ENCODE assay signal across 1 cellular context in the genomic region with DNA sequence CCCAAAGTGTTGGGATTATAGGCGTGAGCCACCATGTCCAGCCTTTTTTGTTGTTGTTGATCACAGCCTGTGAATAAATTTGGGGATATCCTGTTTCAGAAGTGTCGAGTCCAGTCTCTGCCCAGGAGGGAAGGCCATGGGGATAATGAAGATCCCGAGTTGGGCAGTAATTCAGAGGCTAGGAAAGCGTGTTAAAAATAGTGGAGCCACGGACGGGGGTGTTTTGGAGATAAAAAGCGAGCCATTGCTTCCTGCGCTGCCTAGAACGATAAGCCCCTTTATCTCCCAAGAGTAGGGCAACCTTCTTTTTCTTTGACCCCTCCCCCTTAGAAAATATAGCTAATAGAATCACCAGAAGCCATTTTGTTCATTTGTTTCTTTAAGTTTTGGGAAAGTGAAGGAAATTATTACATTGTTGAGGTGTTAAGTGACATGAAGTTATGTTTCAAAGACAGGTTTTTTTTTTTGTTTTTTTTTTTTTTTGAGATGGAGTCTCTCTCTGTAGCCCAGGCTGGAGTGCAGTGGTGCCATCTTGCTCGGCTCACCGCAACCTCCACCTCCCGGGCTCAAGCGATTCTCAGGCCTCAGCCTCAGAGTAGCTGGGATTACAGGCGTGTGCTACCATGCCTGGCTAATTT.
A peak's percentile ranks its signal among the peaks of the same experiment; 100 is the strongest.
TF ChIP-seq lines count a peak whose summit lies in the region.

No MANE protein-coding gene starts in this region.

TF ChIP-seq in K562, 482 proteins besides CTCF, POLR2A, EP300 and RAD21 (continued from another document and continues in another):
- TF ChIP-seq ZNF12 (CRISPR knock-in tag; IDR thresholded peaks at IDR 0.05) (no peak), ATF4 (CRISPR knock-in tag; IDR thresholded peaks at IDR 0.05) (peak; percentile 51), ZNF121 (CRISPR knock-in tag; conservative IDR thresholded peaks at IDR 0.05) (no peak), GABPA (tag; conservative IDR thresholded peaks at IDR 0.05; ENCODE audit: low read depth) (no peak; the same call in 1 of the 2 replicates), FOXJ3 (CRISPR knock-in tag; IDR thresholded peaks at IDR 0.05) (no peak), PPARD (CRISPR knock-in tag; IDR thresholded peaks at IDR 0.05) (no peak), CHAMP1 (IDR thresholded peaks at IDR 0.05) (0 out of 2 replicates have a peak, but pooled peaks have one; percentile 9), SMAD4 (CRISPR knock-in tag; conservative IDR thresholded peaks at IDR 0.05) (peak; percentile 77), SPI1 (IDR thresholded peaks at IDR 0.05; ENCODE audit: borderline replicate concordance, low read depth, low read length) (no peak), ZSCAN32 (CRISPR knock-in tag; IDR thresholded peaks at IDR 0.05) (no peak), ZBTB49 (CRISPR knock-in tag; IDR thresholded peaks at IDR 0.05; ENCODE audit: borderline replicate concordance) (no peak), LCOR (CRISPR knock-in tag; IDR thresholded peaks at IDR 0.05) (peak; percentile 70; the same call in 1 of the 2 replicates), RBBP5 (IDR thresholded peaks at IDR 0.05; ENCODE audit: borderline replicate concordance, insufficient read depth, low read length, poor library complexity, severe bottlenecking) (peak; percentile 60), NELFE (IDR thresholded peaks at IDR 0.05; ENCODE audit: insufficient read depth, insufficient read length) (no peak), PHB2 (IDR thresholded peaks at IDR 0.05; ENCODE audit: low read depth) (0 out of 2 replicates have a peak, but pooled peaks have one; percentile 11), RUNX1 (IDR thresholded peaks at IDR 0.05; ENCODE audit: low read depth) (no peak), ZNF311 (CRISPR knock-in tag; IDR thresholded peaks at IDR 0.05) (peak; percentile 37; the same call in 1 of the 2 replicates), EP400 (IDR thresholded peaks at IDR 0.05) (peak; percentile 37; the same call in 1 of the 2 replicates), RFX7 (CRISPR knock-in tag; IDR thresholded peaks at IDR 0.05) (no peak), ZNF586 (CRISPR knock-in tag; conservative IDR thresholded peaks at IDR 0.05) (no peak), KDM2B (CRISPR knock-in tag; IDR thresholded peaks at IDR 0.05) (no peak), KLF10 (CRISPR knock-in tag; IDR thresholded peaks at IDR 0.05) (no peak), BRCA1 (IDR thresholded peaks at IDR 0.05) (no peak), BRCA1 (CRISPR knock-in tag; IDR thresholded peaks at IDR 0.05) (no peak), KLF16 (IDR thresholded peaks at IDR 0.05) (peak; percentile 78), THRA (IDR thresholded peaks at IDR 0.05) (no peak), CSDE1 (IDR thresholded peaks at IDR 0.05) (no peak; a peak in 1 of 4 replicates), NR2C1 (IDR thresholded peaks at IDR 0.05) (no peak), NR2C1 (tag; IDR thresholded peaks at IDR 0.05) (peak; percentile 39; the same call in 1 of the 2 replicates)
- TF ChIP-seq, protein P1, sequence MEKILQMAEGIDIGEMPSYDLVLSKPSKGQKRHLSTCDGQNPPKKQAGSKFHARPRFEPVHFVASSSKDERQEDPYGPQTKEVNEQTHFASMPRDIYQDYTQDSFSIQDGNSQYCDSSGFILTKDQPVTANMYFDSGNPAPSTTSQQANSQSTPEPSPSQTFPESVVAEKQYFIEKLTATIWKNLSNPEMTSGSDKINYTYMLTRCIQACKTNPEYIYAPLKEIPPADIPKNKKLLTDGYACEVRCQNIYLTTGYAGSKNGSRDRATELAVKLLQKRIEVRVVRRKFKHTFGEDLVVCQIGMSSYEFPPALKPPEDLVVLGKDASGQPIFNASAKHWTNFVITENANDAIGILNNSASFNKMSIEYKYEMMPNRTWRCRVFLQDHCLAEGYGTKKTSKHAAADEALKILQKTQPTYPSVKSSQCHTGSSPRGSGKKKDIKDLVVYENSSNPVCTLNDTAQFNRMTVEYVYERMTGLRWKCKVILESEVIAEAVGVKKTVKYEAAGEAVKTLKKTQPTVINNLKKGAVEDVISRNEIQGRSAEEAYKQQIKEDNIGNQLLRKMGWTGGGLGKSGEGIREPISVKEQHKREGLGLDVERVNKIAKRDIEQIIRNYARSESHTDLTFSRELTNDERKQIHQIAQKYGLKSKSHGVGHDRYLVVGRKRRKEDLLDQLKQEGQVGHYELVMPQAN (IDR thresholded peaks at IDR 0.05; ENCODE audit: borderline replicate concordance) = no peak
- TF ChIP-seq, protein P2, sequence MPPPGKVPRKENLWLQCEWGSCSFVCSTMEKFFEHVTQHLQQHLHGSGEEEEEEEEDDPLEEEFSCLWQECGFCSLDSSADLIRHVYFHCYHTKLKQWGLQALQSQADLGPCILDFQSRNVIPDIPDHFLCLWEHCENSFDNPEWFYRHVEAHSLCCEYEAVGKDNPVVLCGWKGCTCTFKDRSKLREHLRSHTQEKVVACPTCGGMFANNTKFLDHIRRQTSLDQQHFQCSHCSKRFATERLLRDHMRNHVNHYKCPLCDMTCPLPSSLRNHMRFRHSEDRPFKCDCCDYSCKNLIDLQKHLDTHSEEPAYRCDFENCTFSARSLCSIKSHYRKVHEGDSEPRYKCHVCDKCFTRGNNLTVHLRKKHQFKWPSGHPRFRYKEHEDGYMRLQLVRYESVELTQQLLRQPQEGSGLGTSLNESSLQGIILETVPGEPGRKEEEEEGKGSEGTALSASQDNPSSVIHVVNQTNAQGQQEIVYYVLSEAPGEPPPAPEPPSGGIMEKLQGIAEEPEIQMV (tag; conservative IDR thresholded peaks at IDR 0.05; ENCODE audit: low read depth) = no peak
- TF ChIP-seq, protein P3, sequence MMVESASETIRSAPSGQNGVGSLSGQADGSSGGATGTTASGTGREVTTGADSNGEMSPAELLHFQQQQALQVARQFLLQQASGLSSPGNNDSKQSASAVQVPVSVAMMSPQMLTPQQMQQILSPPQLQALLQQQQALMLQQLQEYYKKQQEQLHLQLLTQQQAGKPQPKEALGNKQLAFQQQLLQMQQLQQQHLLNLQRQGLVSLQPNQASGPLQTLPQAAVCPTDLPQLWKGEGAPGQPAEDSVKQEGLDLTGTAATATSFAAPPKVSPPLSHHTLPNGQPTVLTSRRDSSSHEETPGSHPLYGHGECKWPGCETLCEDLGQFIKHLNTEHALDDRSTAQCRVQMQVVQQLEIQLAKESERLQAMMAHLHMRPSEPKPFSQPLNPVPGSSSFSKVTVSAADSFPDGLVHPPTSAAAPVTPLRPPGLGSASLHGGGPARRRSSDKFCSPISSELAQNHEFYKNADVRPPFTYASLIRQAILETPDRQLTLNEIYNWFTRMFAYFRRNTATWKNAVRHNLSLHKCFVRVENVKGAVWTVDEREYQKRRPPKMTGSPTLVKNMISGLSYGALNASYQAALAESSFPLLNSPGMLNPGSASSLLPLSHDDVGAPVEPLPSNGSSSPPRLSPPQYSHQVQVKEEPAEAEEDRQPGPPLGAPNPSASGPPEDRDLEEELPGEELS (CRISPR knock-in tag; IDR thresholded peaks at IDR 0.05; ENCODE audit: borderline replicate concordance) = no peak
- TF ChIP-seq, protein P4, sequence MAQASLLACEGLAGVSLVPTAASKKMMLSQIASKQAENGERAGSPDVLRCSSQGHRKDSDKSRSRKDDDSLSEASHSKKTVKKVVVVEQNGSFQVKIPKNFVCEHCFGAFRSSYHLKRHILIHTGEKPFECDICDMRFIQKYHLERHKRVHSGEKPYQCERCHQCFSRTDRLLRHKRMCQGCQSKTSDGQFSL (CRISPR knock-in tag; IDR thresholded peaks at IDR 0.05) = no peak
- TF ChIP-seq, protein P4 (tag; IDR thresholded peaks at IDR 0.05) = no peak
- TF ChIP-seq, protein P5, sequence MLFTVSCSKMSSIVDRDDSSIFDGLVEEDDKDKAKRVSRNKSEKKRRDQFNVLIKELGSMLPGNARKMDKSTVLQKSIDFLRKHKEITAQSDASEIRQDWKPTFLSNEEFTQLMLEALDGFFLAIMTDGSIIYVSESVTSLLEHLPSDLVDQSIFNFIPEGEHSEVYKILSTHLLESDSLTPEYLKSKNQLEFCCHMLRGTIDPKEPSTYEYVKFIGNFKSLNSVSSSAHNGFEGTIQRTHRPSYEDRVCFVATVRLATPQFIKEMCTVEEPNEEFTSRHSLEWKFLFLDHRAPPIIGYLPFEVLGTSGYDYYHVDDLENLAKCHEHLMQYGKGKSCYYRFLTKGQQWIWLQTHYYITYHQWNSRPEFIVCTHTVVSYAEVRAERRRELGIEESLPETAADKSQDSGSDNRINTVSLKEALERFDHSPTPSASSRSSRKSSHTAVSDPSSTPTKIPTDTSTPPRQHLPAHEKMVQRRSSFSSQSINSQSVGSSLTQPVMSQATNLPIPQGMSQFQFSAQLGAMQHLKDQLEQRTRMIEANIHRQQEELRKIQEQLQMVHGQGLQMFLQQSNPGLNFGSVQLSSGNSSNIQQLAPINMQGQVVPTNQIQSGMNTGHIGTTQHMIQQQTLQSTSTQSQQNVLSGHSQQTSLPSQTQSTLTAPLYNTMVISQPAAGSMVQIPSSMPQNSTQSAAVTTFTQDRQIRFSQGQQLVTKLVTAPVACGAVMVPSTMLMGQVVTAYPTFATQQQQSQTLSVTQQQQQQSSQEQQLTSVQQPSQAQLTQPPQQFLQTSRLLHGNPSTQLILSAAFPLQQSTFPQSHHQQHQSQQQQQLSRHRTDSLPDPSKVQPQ (CRISPR knock-in tag; IDR thresholded peaks at IDR 0.05; ENCODE audit: borderline replicate concordance) = no peak
- TF ChIP-seq, protein P6, sequence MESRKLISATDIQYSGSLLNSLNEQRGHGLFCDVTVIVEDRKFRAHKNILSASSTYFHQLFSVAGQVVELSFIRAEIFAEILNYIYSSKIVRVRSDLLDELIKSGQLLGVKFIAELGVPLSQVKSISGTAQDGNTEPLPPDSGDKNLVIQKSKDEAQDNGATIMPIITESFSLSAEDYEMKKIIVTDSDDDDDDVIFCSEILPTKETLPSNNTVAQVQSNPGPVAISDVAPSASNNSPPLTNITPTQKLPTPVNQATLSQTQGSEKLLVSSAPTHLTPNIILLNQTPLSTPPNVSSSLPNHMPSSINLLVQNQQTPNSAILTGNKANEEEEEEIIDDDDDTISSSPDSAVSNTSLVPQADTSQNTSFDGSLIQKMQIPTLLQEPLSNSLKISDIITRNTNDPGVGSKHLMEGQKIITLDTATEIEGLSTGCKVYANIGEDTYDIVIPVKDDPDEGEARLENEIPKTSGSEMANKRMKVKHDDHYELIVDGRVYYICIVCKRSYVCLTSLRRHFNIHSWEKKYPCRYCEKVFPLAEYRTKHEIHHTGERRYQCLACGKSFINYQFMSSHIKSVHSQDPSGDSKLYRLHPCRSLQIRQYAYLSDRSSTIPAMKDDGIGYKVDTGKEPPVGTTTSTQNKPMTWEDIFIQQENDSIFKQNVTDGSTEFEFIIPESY (CRISPR knock-in tag; IDR thresholded peaks at IDR 0.05) = no peak
